1 cellular context compared by ENCODE assay signal in the genomic region with DNA sequence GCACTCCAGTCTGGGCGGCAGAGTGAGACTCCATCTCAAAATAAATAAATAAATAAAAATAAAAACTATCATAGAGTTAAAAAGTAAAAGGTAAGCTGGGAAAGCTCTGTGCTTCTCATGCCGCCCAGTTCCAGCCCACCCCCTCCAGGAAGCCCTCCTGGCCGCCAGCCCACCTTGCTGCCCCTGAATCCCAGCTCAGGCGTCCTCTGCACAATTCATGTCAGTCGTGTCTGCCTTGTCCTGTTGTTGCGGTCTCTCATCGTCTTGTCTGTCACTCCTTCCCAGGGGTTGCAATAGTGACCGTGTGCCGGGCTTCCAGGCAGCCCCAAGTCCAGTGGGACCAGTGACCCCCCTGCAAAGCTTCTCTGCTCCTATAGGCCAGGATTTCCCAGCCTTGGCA.
TF ChIP-seq lines count a peak whose summit lies in the region.

No MANE protein-coding gene starts in this region.

TF ChIP-seq in K562, 482 proteins besides CTCF, POLR2A, EP300 and RAD21:
- TF ChIP-seq DMBX1 (CRISPR knock-in tag; IDR thresholded peaks at IDR 0.05; ENCODE audit: borderline replicate concordance) (no peak), ZFP36 (IDR thresholded peaks at IDR 0.05; ENCODE audit: low read depth, low read length, partially characterized antibody) (peak; percentile 28)
